In genomic region chr13:48585456-48585840, GRCh38 we compare ENCODE assay signal across 11 cellular contexts. TPM values are rescaled to one million over a fixed set of nuclear protein-coding genes. Genes with fewer than 3 reads are reported as not detected.
DNase-seq lines count a peak whose midpoint lies in the region; ATAC-seq and TF ChIP-seq lines count a peak whose summit lies in the region.
"Had no signal": no experiment of that assay in that cellular context is flagged by ENCODE, and none has a peak within 500 bp of the region (broad histone marks: within the 10 kb centered on the region; RNA-seq: fewer than 3 reads in every experiment).

No MANE protein-coding gene starts in this region.

- peaks cover 3% of the 10 kb centered on the region for H3K4me1 Mint-ChIP-seq in endodermal cell

- no peak overlapping the region for H3K27ac Mint-ChIP-seq in endodermal cell
- H3K27ac Mint-ChIP-seq: activated B cell treated with CpG ODN at 0.5 μM for 24 hours had no signal

- peaks cover 25% of the 10 kb centered on the region for H3K9me3 Mint-ChIP-seq in endodermal cell
- H3K9me3 Mint-ChIP-seq: activated B cell treated with CpG ODN at 0.5 μM for 24 hours had no signal

- DNase-seq in COLO829 (ENCODE audit: low spot score) (peak; percentile 94), NCI-H1092 (lab: John Stamatoyannopoulos, UW) (peak; percentile 50), endodermal cell (no peak), middle frontal gyrus (ENCODE audit: extremely low spot score, low spot score) (peak; percentile 72), DMS153 (lab: John Stamatoyannopoulos, UW) (no peak), GM10266 (ENCODE audit: extremely low spot score) (no peak), UCSD-AML1 (lab: John Stamatoyannopoulos, UW; ENCODE audit: unreplicated experiment) (no peak)
- DNase-seq: activated B cell treated with CpG ODN at 0.5 μM for 24 hours had no signal

- H3K4me1 ChIP-seq in endodermal cell (ENCODE audit: control insufficient read depth, insufficient read depth, low read length): no peaks in the 10 kb centered on the region

- H3K9me3 ChIP-seq in endodermal cell (ENCODE audit: control insufficient read depth, low read length): peaks cover 28% of the 10 kb centered on the region

- no peak for ATAC-seq in HG02970 (IDR thresholded peaks at IDR 0.05; ENCODE audit: low FRiP score, unreplicated experiment)

- peak overlapping the region; percentile 48 for H3K27ac ChIP-seq in endodermal cell (ENCODE audit: low read depth, low read length)
- H3K27ac ChIP-seq: epithelial cell of prostate, HL-60 had no signal

- WGBS in endodermal cell (ENCODE audit: insufficient coverage in 1 of 2, insufficient read length in 1 of 2), 2 experiments: 86% methylated on average over 2 of the region's 2 CpGs; no CpG with 5 or more reads in 1 of the 2 experiments

- H3K27me3 ChIP-seq in endodermal cell (ENCODE audit: control insufficient read depth, insufficient read depth, low read length, poor library complexity, severe bottlenecking): no peaks in the 10 kb centered on the region

- H3K9ac ChIP-seq in endodermal cell (ENCODE audit: extremely low read depth, low read length, poor library complexity, severe bottlenecking): no peak overlapping the region

- H3K36me3 ChIP-seq in endodermal cell (ENCODE audit: control insufficient read depth, insufficient read depth, low read length): no peaks in the 10 kb centered on the region

- peaks cover 4% of the 10 kb centered on the region for H3K36me3 Mint-ChIP-seq in endodermal cell (ENCODE audit: low read depth)

- H3K27me3 Mint-ChIP-seq in endodermal cell (ENCODE audit: insufficient read depth): peaks cover 10% of the 10 kb centered on the region

- no peak for TF ChIP-seq CTCF in endodermal cell (conservative IDR thresholded peaks at IDR 0.05)
- TF ChIP-seq CTCF in GM10266 (IDR thresholded peaks at IDR 0.05; ENCODE audit: control insufficient read depth, insufficient read depth, low read depth, missing control alignments): no peak

- no peak overlapping the region for H3K4me3 Mint-ChIP-seq in endodermal cell
- H3K4me3 Mint-ChIP-seq: activated B cell treated with CpG ODN at 0.5 μM for 24 hours had no signal

- no peak overlapping the region for H3K4me3 ChIP-seq in endodermal cell (ENCODE audit: low read length)

RNA-seq across cellular contexts. Expression of gene RCBTB2, which starts 52.6 kb away (rescaled TPM):
- total RNA-seq in endodermal cell: 1 to 10 TPM; 3.1 to 7.3 TPM
- 22.5 TPM for polyA plus RNA-seq in endodermal cell (2013, experiment 1 of 2)
- polyA plus RNA-seq in endodermal cell (2013, experiment 2 of 2): 22.1 TPM

Comparison
In these comparisons a context has a peak if more than half of its experiments do, and no peak if none do; other contexts are left out.
1. DNase-seq: peak in COLO829 (single experiment), NCI-H1092 (single experiment) and middle frontal gyrus (single experiment); none in endodermal cell (single experiment), DMS153 (single experiment), GM10266 (single experiment) and UCSD-AML1 (single experiment).